28 cellular contexts compared by ENCODE assay signal in genomic region chr9:118330191-118330986, GRCh38.
"Had no signal": no experiment of that assay in that cellular context is flagged by ENCODE, and none has a peak within 500 bp of the region (broad histone marks: within the 10 kb centered on the region; RNA-seq: fewer than 3 reads in every experiment).

No MANE protein-coding gene starts in this region.

- H3K9ac ChIP-seq: parathyroid adenoma had no signal

- H3K4me1 ChIP-seq: breast epithelium, esophagus squamous epithelium, parathyroid adenoma, right atrium auricular region, spleen, testis had no signal

- H3K9me3 ChIP-seq: breast epithelium, esophagus squamous epithelium, heart right ventricle, right atrium auricular region, spleen, testis had no signal

- H3K4me3 ChIP-seq: breast epithelium, esophagus squamous epithelium, heart right ventricle, right atrium auricular region, spleen, testis had no signal

- H3K27ac ChIP-seq: breast epithelium, esophagus squamous epithelium, parathyroid adenoma, spleen, testis had no signal

- H3K36me3 ChIP-seq: breast epithelium, esophagus squamous epithelium, heart right ventricle, right atrium auricular region, spleen had no signal

- H3K27me3 ChIP-seq: breast epithelium, esophagus squamous epithelium, right atrium auricular region, spleen, testis had no signal

- DNase-seq: activated CD4-positive, alpha-beta T cell treated with anti-CD3 and anti-CD28 coated beads for 4 hours; activated CD4-positive, alpha-beta T cell treated with anti-CD3 and anti-CD28 coated beads, Interleukin-2, amount 50 U/mL, for 48 hours; activated CD4-positive, CD25-positive, alpha-beta regulatory T cell; activated CD8-positive, alpha-beta memory T cell treated with anti-CD3 and anti-CD28 coated beads, Interleukin-2, amount 50 U/mL, for 48 hours; activated gamma-delta T cell; activated naive CD4-positive, alpha-beta T cell treated with anti-CD3 and anti-CD28 coated beads, Interleukin-2, amount 10 ng/mL, durations not matched to agents 7 days and 5 days; activated naive CD8-positive, alpha-beta T cell treated with anti-CD3 and anti-CD28 coated beads, Interleukin-2, amount 10 ng/mL, durations not matched to agents 7 days and 5 days; activated T-cell treated with anti-CD3 and anti-CD28 coated beads, Interleukin-2, amount 50 U/mL, for 24 hours; amniotic stem cell; central memory CD4-positive, alpha-beta T cell; esophagus squamous epithelium; foreskin melanocyte; heart right ventricle; kidney; left colon; mammary epithelial cell; midbrain; naive thymus-derived CD4-positive, alpha-beta T cell; occipital lobe; spleen; stimulated activated naive CD4-positive, alpha-beta T cell treated with Interleukin-2 at 50 U/mL for 16 hours; T-helper 1 cell; testis; trophoblast cell had no signal

- ATAC-seq: heart right ventricle; left colon; naive thymus-derived CD4-positive, alpha-beta T cell had no signal

- H2AFZ ChIP-seq: parathyroid adenoma had no signal

- FAIRE-seq: kidney, urothelium cell line had no signal
